ENCODE assay signal across 16 cellular contexts in the genomic region with DNA sequence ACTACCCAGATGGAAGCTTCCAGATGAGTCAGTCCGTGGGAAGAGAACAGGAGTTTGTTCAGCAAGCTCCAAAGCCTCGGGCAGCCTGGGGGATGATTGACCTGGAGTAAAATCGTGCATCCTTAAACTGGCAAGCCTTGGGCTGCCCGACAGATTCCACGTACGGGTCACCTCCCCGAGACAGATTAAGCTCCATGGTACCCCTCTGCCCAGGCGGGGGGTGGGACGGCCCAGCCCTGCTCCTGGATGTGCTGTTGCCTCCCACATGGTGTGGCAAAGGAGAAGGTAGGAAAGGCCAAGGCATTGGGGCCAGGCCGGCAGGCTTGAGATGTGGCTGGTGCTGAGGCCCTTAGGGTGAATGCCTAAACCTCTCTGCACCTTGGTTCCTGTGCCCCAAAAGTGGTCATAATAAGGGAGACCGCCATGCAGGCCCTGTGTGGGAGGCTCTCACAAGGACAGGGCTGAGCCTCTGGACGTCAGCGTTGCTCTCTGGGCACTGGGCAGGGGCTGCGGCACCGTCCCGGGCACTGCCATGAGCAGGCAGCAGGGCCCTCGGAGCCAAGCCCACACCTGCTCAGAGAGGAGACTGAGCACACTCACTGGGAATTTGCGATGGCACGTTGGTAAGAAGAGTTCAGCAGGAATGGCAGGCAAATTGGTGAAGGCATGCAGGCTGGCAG.
"Had no signal": no experiment of that assay in that cellular context is flagged by ENCODE, and none has a peak within 500 bp of the region (broad histone marks: within the 10 kb centered on the region; RNA-seq: fewer than 3 reads in every experiment).

No MANE protein-coding gene starts in this region.

- H3K27ac ChIP-seq: ascending aorta, esophagus squamous epithelium, pancreas, upper lobe of left lung had no signal

- H3K27me3 ChIP-seq: ascending aorta, upper lobe of left lung had no signal

- FAIRE-seq: bronchial epithelial cell, pancreas had no signal

- H3K9me3 ChIP-seq: ascending aorta, esophagus squamous epithelium, pancreas, upper lobe of left lung had no signal

- H3K4me3 ChIP-seq: ascending aorta, esophagus squamous epithelium, pancreas, upper lobe of left lung had no signal

- DNase-seq: activated CD4-positive, alpha-beta T cell treated with anti-CD3 and anti-CD28 coated beads for 48 hours; activated gamma-delta T cell treated with Interleukin-2 at 50 U/mL for 16 hours; esophagus squamous epithelium; foreskin fibroblast; glutamatergic neuron; immature natural killer cell; mesenchymal stem cell; stimulated activated CD4-positive, alpha-beta T cell treated with anti-CD3 and anti-CD28 coated beads, Interleukin-2, amount 100 ng/mL, for 24 hours; stimulated activated naive CD4-positive, alpha-beta T cell; substantia nigra had no signal

- H3K36me3 ChIP-seq: ascending aorta, esophagus squamous epithelium, pancreas, upper lobe of left lung had no signal

- ATAC-seq: pancreas, SK-N-SH treated with all-trans-retinoic acid at 6 μM for 48 hours, WTC11 had no signal

- H3K4me1 ChIP-seq: ascending aorta, esophagus squamous epithelium, pancreas, upper lobe of left lung had no signal
